ENCODE assay signal across 2 cellular contexts in the genomic region with DNA sequence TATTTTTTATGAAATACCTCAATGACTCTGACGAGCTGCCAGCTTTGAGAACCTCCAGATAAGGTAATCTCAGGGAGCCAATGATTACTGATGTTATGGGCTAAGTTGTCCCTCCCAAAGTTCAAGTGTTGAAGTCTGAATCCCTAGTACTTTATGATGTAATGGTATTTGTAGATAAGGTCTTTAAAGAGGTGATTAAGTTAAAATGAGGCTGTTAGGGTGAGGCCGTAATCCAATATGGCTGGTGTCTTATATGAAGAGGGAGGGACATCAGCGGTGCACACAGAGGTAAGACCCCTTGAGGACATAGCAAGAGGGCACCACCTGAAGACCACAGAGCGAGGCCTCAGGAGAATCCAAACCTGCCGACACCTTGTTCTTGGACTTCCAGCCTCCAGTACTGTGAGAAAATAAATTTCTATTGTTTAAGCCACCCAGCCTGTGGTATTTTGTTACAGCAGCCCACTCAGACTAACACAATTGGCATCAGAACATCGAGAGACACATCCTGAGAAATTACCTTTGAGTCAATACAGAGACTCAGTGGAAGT.
A peak's percentile ranks its signal among the peaks of the same experiment; 100 is the strongest.
TF ChIP-seq lines count a peak whose summit lies in the region.

No MANE protein-coding gene starts in this region.

TF ChIP-seq in HepG2, 621 proteins besides CTCF, POLR2A, EP300 and RAD21:
- TF ChIP-seq ATF7 (IDR thresholded peaks at IDR 0.05) (peak; percentile 48; the same call in 1 of the 2 replicates), ATF7 (CRISPR knock-in tag; IDR thresholded peaks at IDR 0.05) (no peak), EEA1 (CRISPR knock-in tag; IDR thresholded peaks at IDR 0.05; ENCODE audit: borderline replicate concordance) (no peak)

TF ChIP-seq in GM12878, 131 proteins besides CTCF, POLR2A, EP300 and RAD21:
- no peak for TF ChIP-seq REST (IDR thresholded peaks at IDR 0.05; ENCODE audit: low read depth, low read length)
- no peak for TF ChIP-seq CBX5 (IDR thresholded peaks at IDR 0.05; ENCODE audit: low read depth)
- TF ChIP-seq RELB (IDR thresholded peaks at IDR 0.05; ENCODE audit: low read depth), result no peak
TF ChIP-seq in GM12878: peak in this region for 0.
